In genomic region chr5:73917433-73917832, GRCh38 we compare ENCODE assay signal across 15 cellular contexts.
DNase-seq lines count a peak whose midpoint lies in the region; ATAC-seq and TF ChIP-seq lines count a peak whose summit lies in the region.
"Had no signal": no experiment of that assay in that cellular context is flagged by ENCODE, and none has a peak within 500 bp of the region (broad histone marks: within the 10 kb centered on the region; RNA-seq: fewer than 3 reads in every experiment).

No MANE protein-coding gene starts in this region.

- no TSS peak for BruUV-seq in OCI-LY7 (replicated peaks; lab: Mats Ljungman, UMichigan)

- H2AFZ ChIP-seq in OCI-LY7 (ENCODE audit: low read length): no peak overlapping the region
- H2AFZ ChIP-seq: PC-9 had no signal

- CTCF ChIA-PET in OCI-LY7 (lab: Charles Lee; ENCODE audit: unreplicated experiment): no interaction called here

- H3K4me2 ChIP-seq in OCI-LY7 (ENCODE audit: low read length): no peak overlapping the region
- H3K4me2 ChIP-seq: PC-9 had no signal

- H3K9me3 ChIP-seq in OCI-LY7 (ENCODE audit: low read length): no peaks in the 10 kb centered on the region
- H3K9me3 ChIP-seq: HAP-1 had no signal

- intact Hi-C loops in OCI-LY7 (cut with micrococcal nuclease; ENCODE audit: unreplicated experiment): no loop called here

- ATAC-seq in HG03342 (IDR thresholded peaks at IDR 0.05; ENCODE audit: unreplicated experiment): no peak
- ATAC-seq: activated naive CD4-positive, alpha-beta T cell treated with anti-CD3 and anti-CD28 coated beads, Interleukin-2, amount 50 U/mL, for 72 hours had no signal

- H3K4me3 ChIP-seq in OCI-LY7 (ENCODE audit: low read depth, low read length, poor library complexity, severe bottlenecking): no peak overlapping the region
- H3K4me3 ChIP-seq: HAP-1, PC-9 had no signal

- H3K9me2 ChIP-seq in OCI-LY7 (ENCODE audit: insufficient read depth, low read length): no peaks in the 10 kb centered on the region

- no peaks in the 10 kb centered on the region for H3K36me3 ChIP-seq in OCI-LY7 (ENCODE audit: insufficient read depth, low read length)
- H3K36me3 ChIP-seq: HAP-1 had no signal

- H3K4me1 ChIP-seq in OCI-LY7 (ENCODE audit: insufficient read depth, low read length, poor library complexity, severe bottlenecking): peaks cover 14% of the 10 kb centered on the region
- H3K4me1 ChIP-seq: HAP-1 had no signal

- no peak overlapping the region for H3K27ac ChIP-seq in OCI-LY7 (ENCODE audit: low read depth, low read length, poor library complexity, severe bottlenecking)
- H3K27ac ChIP-seq: PC-9 had no signal

- no peaks in the 10 kb centered on the region for H3K79me2 ChIP-seq in OCI-LY7 (ENCODE audit: insufficient read depth, low read depth, low read length)

- H4K20me1 ChIP-seq in OCI-LY7 (ENCODE audit: insufficient read depth, low read length): no peaks in the 10 kb centered on the region

- POLR2A ChIA-PET in OCI-LY7 (lab: Charles Lee): interaction anchor here (0.7 kb wide), 1 partner anchor 121 kb away, joined by 3 read pairs; no protein-coding TSS in a partner anchor

- DNase-seq in Ammon's horn (ENCODE audit: low spot score) (peak; percentile 76), NCI-H2081 treated with DMSO at 0.1 percent for 48 hours (lab: John Stamatoyannopoulos, UW) (peak; percentile 72), dermis blood vessel endothelial cell (peak; percentile 44), middle frontal gyrus (ENCODE audit: extremely low spot score, low spot score) (peak; percentile 29), OCI-LY7 (ENCODE audit: low spot score) (no peak), T-helper 9 cell (no peak)
- DNase-seq in activated CD8-positive, alpha-beta memory T cell treated with anti-CD3 and anti-CD28 coated beads, Interleukin-2, amount 50 U/mL, for 48 hours: no peak
- DNase-seq: DND-41, midbrain, NCI-H1417, PC-9, trophoblast cell had no signal

- no peak for TF ChIP-seq CTCF in OCI-LY7 (conservative IDR thresholded peaks at IDR 0.05; ENCODE audit: low read length)

Comparison
In these comparisons a context has a peak if more than half of its experiments do, and no peak if none do; other contexts are left out.
1. DNase-seq: peak in Ammon's horn (single experiment), NCI-H2081 treated with DMSO at 0.1 percent for 48 hours (single experiment), dermis blood vessel endothelial cell (single experiment) and middle frontal gyrus (single experiment); none in activated CD8-positive, alpha-beta memory T cell treated with anti-CD3 and anti-CD28 coated beads, Interleukin-2, amount 50 U/mL, for 48 hours (single experiment), OCI-LY7 (single experiment) and T-helper 9 cell (single experiment).